ENCODE assay signal across 13 cellular contexts in the genomic region with DNA sequence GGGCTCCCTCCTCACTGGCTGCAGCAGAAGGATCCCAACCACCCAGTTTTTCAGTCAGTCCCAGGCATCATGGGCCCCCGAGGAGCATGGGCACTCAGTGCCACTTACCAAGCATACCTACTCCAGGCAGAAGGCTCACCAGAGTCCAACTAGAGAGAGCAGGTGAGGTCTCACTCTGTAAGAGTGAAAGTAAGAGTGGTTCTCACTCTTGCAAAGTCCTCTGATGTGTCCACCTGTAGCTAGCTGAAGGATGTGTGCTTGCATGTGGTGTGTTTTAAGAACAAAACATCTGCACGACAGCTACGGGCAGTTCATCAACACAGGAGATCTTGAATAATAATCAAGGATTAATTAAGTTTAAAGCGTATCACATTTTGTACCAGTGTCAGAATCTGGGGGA. TPM values are rescaled to one million over a fixed set of nuclear protein-coding genes. Genes with fewer than 3 reads are reported as not detected.
DNase-seq lines count a peak whose midpoint lies in the region; ATAC-seq, FAIRE-seq and TF ChIP-seq lines count a peak whose summit lies in the region.
"Had no signal": no experiment of that assay in that cellular context is flagged by ENCODE, and none has a peak within 500 bp of the region (broad histone marks: within the 10 kb centered on the region; RNA-seq: fewer than 3 reads in every experiment).

No MANE protein-coding gene starts in this region.

- no peaks in the 10 kb centered on the region for H3K4me1 ChIP-seq in stomach
- peaks cover 0 to 12% (median 0%) of the 10 kb centered on the region in 9 donors for H3K4me1 ChIP-seq in heart right ventricle

- H3K4me3 ChIP-seq in stomach = no peak overlapping the region
- H3K4me3 ChIP-seq in heart right ventricle = no peak overlapping the region

- no peak for TF ChIP-seq EP300 in stomach (IDR thresholded peaks at IDR 0.05)

- H3K36me3 Mint-ChIP-seq in activated naive CD4-positive, alpha-beta T cell treated with anti-CD3 and anti-CD28 coated beads, Interleukin-2, amount 50 U/mL, for 72 hours = peaks cover 0 to 14% of the 10 kb centered on the region in 2 donors

- intact Hi-C loops in stomach (cut with DNase I; ENCODE audit: low total_unique reads) = no loop called here
- intact Hi-C loops in heart right ventricle (cut with DNase I) = no loop called here

- H3K36me3 ChIP-seq in stomach (peaks cover 18 to 92% (median 83%) of the 10 kb centered on the region in 4 donors), heart right ventricle (peaks cover 0 to 97% (median 8%) of the 10 kb centered on the region in 9 donors)

- H3K27me3 ChIP-seq in stomach (no peaks in the 10 kb centered on the region), heart right ventricle (no peaks in the 10 kb centered on the region)

- TF ChIP-seq CTCF in stomach (IDR thresholded peaks at IDR 0.05) (no peak), heart right ventricle (IDR thresholded peaks at IDR 0.05) (no peak)

- no peak overlapping the region for H3K27ac ChIP-seq in stomach
- no peak overlapping the region for H3K27ac ChIP-seq in heart right ventricle

- DNase-seq in GM12891 (ENCODE audit: insufficient read length, low spot score) (no peak), hypothalamus (lab: John Stamatoyannopoulos, UW) (no peak), anterior cingulate cortex (lab: John Stamatoyannopoulos, UW) (no peak), stomach (no peak), heart right ventricle (no peak)
- DNase-seq in activated naive CD4-positive, alpha-beta T cell treated with anti-CD3 and anti-CD28 coated beads, Interleukin-2, amount 50 U/mL, for 72 hours (ENCODE audit: low spot score in 2 of 2) = no peak
- DNase-seq: effector CD4-positive, alpha-beta T cell; H9; NCI-H526; stimulated activated naive B cell treated with anti-CD40 and anti-IgM and Interleukin-4, amounts not matched to agents 10 μg/mL and 1 μg/mL and 100 μg/mL, for 72 hours; SW 1271 had no signal

- H3K9me3 Mint-ChIP-seq in activated naive CD4-positive, alpha-beta T cell treated with anti-CD3 and anti-CD28 coated beads, Interleukin-2, amount 50 U/mL, for 72 hours = no peaks in the 10 kb centered on the region
- H3K9me3 Mint-ChIP-seq: H9; stimulated activated naive B cell treated with anti-CD40 and anti-IgM and Interleukin-4, amounts not matched to agents 10 μg/mL and 1 μg/mL and 100 μg/mL, for 72 hours had no signal

- H3K9me3 ChIP-seq in stomach (no peaks in the 10 kb centered on the region), heart right ventricle (no peaks in the 10 kb centered on the region)

- no peak for TF ChIP-seq POLR2A in GM12891 (IDR thresholded peaks at IDR 0.05; ENCODE audit: low read depth, low read length)
- no peak for TF ChIP-seq POLR2A in stomach (IDR thresholded peaks at IDR 0.05)

- H3K27ac Mint-ChIP-seq in activated naive CD4-positive, alpha-beta T cell treated with anti-CD3 and anti-CD28 coated beads, Interleukin-2, amount 50 U/mL, for 72 hours = peak overlapping the region; percentile 26 to 84
- H3K27ac Mint-ChIP-seq: stimulated activated naive B cell treated with anti-CD40 and anti-IgM and Interleukin-4, amounts not matched to agents 10 μg/mL and 1 μg/mL and 100 μg/mL, for 72 hours had no signal

- FAIRE-seq in GM12891 (lab: Jason Lieb, UNC) = peak; percentile 95

- ATAC-seq in GM19372 (IDR thresholded peaks at IDR 0.05; ENCODE audit: low read depth, unreplicated experiment) = peak; percentile 62
- peak; percentile 51 for ATAC-seq in HG02973 (IDR thresholded peaks at IDR 0.05; ENCODE audit: unreplicated experiment)
- ATAC-seq in activated naive CD4-positive, alpha-beta T cell treated with anti-CD3 and anti-CD28 coated beads, Interleukin-2, amount 50 U/mL, for 72 hours = peak in 1 of 2 donors; percentile 89
- ATAC-seq in heart right ventricle = no peak

- 75 to 95% (median 90%) methylated on average over 4 of the region's 4 CpGs for WGBS in stomach, 5 donors
- WGBS in heart right ventricle, 2 donors = 78 to 85% methylated on average over 4 of the region's 4 CpGs

TF ChIP-seq in GM12891, 5 proteins besides CTCF, POLR2A, EP300 and RAD21:
- TF ChIP-seq SPI1 (IDR thresholded peaks at IDR 0.05; ENCODE audit: low read depth, low read length) = no peak
- TF ChIP-seq POU2F2 (IDR thresholded peaks at IDR 0.05; ENCODE audit: low read depth, low read length) = no peak
- TF ChIP-seq POLR2AphosphoS5 (IDR thresholded peaks at IDR 0.05; ENCODE audit: low read depth, low read length) = no peak
- no peak for TF ChIP-seq PAX5 (IDR thresholded peaks at IDR 0.05; ENCODE audit: insufficient read depth, low read length, severe bottlenecking)
- TF ChIP-seq TAF1 (IDR thresholded peaks at IDR 0.05; ENCODE audit: low read depth, low read length) = no peak

RNA-seq across cellular contexts. Expression of a gene that starts 49.7 kb away (rescaled TPM):
- polyA plus RNA-seq in GM12891 (2012; ENCODE audit: low read depth, missing spikeins) = not detected
- not detected for total RNA-seq in activated naive CD4-positive, alpha-beta T cell treated with anti-CD3 and anti-CD28 coated beads, Interleukin-2, amount 50 U/mL, for 72 hours
- total RNA-seq in stomach (10 to 100 TPM in 1 of 5 donors, 1 to 10 TPM in 1, not detected in 3; 1.5 to 68.3 TPM), heart right ventricle (not detected)
- polyA plus RNA-seq in stomach (under 1 TPM in 1 of 3 donors, not detected in 2; 0.87 TPM), heart right ventricle (not detected)

Comparison
In these comparisons a context has a peak if more than half of its experiments do, and no peak if none do; other contexts are left out.
1. ATAC-seq: peak in GM19372 (single experiment) and HG02973 (single experiment); none in heart right ventricle (0 of 8).